Comparison of ENCODE assay signal across 22 cellular contexts in the genomic region with DNA sequence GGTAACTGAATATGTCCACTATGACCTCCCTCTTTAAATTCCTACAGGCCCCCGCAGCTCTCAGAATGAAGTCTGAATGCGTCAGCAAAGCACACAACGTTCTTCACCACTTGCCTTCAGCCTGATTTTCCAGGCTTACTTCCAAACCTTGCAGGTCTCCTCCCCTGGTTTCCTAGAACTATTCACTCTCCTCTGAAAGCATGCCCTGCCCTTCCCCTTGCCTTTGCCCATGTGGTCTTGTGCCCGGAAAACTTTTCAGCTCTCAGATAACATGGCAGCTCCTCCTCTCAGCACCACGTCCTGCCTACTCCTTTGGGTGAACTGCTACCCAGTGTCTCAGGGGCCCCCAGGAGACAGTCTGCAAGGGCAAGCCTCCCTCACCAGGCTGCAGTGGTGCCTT.
DNase-seq lines count a peak whose midpoint lies in the region; ATAC-seq and TF ChIP-seq lines count a peak whose summit lies in the region.
"Had no signal": no experiment of that assay in that cellular context is flagged by ENCODE, and none has a peak within 500 bp of the region (broad histone marks: within the 10 kb centered on the region; RNA-seq: fewer than 3 reads in every experiment).

No MANE protein-coding gene starts in this region.

- H3K27ac ChIP-seq in lung (ENCODE audit: low read depth in 1 of 2, low read length in 1 of 2): no peak overlapping the region
- H3K27ac ChIP-seq in thoracic aorta: peak overlapping the region; percentile 53 to 76
- H3K27ac ChIP-seq in smooth muscle cell (ENCODE audit: low read depth): no peak overlapping the region

- H3K4me1 Mint-ChIP-seq in activated CD4-positive, alpha-beta T cell treated with anti-CD3 and anti-CD28 coated beads, Interleukin-2, amount 10 ng/mL, durations not matched to agents 24 days and 14 days: no peaks in the 10 kb centered on the region
- H3K4me1 Mint-ChIP-seq: CD4-positive, alpha-beta memory T cell; immature natural killer cell; T-cell had no signal

- no peak overlapping the region for H3K4me3 Mint-ChIP-seq in activated CD4-positive, alpha-beta T cell treated with anti-CD3 and anti-CD28 coated beads, Interleukin-2, amount 10 ng/mL, durations not matched to agents 24 days and 14 days
- H3K4me3 Mint-ChIP-seq: CD4-positive, alpha-beta memory T cell; H9; immature natural killer cell; T-cell had no signal

- no peaks in the 10 kb centered on the region for H3F3A ChIP-seq in smooth muscle cell (ENCODE audit: low read depth)

- 50 to 78% methylated on average over 4 to 5 of the region's 5 CpGs for WGBS in lung, 2 donors
- 83% methylated on average over 4 of the region's 5 CpGs for WGBS in smooth muscle cell (ENCODE audit: low lambda C conversion rate)

- peaks cover 2% of the 10 kb centered on the region for H3K36me3 Mint-ChIP-seq in activated CD4-positive, alpha-beta T cell treated with anti-CD3 and anti-CD28 coated beads, Interleukin-2, amount 10 ng/mL, durations not matched to agents 24 days and 14 days (ENCODE audit: low read depth)
- H3K36me3 Mint-ChIP-seq: CD4-positive, alpha-beta memory T cell; T-cell had no signal

- H3K79me2 ChIP-seq in smooth muscle cell (ENCODE audit: low read depth): no peaks in the 10 kb centered on the region

- H3K4me3 ChIP-seq in adipocyte (ENCODE audit: low read length) (peak overlapping the region; percentile 46), lung (no peak overlapping the region), thoracic aorta (no peak overlapping the region), smooth muscle cell (no peak overlapping the region)

- H3K9me3 ChIP-seq in adipocyte (ENCODE audit: control insufficient read depth, low read length) (peaks cover 2% of the 10 kb centered on the region), lung (ENCODE audit: control insufficient read depth in 2 of 2, insufficient read depth in 1 of 2, low read length in 1 of 2) (peaks cover 2 to 4% of the 10 kb centered on the region in 2 donors), thoracic aorta (no peaks in the 10 kb centered on the region), smooth muscle cell (replicated peaks; ENCODE audit: low read depth) (peaks cover 2% of the 10 kb centered on the region)

- peak; percentile 24 for ATAC-seq in lung (ENCODE audit: insufficient read depth, low FRiP score)
- ATAC-seq in thoracic aorta (ENCODE audit: insufficient number of reproducible peaks, low FRiP score, low read depth): peak; percentile 85
- ATAC-seq in GM18502 (IDR thresholded peaks at IDR 0.05; ENCODE audit: poor library complexity, unreplicated experiment): no peak
- ATAC-seq: T-cell had no signal

- no peaks in the 10 kb centered on the region for H4K20me1 ChIP-seq in smooth muscle cell (ENCODE audit: low read depth)

- H3K4me2 ChIP-seq in smooth muscle cell: no peak overlapping the region

- intact Hi-C loops in activated CD4-positive, alpha-beta T cell treated with anti-CD3 and anti-CD28 coated beads, Interleukin-2, amount 10 ng/mL, durations not matched to agents 24 days and 14 days (cut with micrococcal nuclease): no loop called here

- H3K27me3 Mint-ChIP-seq in activated CD4-positive, alpha-beta T cell treated with anti-CD3 and anti-CD28 coated beads, Interleukin-2, amount 10 ng/mL, durations not matched to agents 24 days and 14 days: peaks cover 5% of the 10 kb centered on the region

- H3K27ac Mint-ChIP-seq in activated CD4-positive, alpha-beta T cell treated with anti-CD3 and anti-CD28 coated beads, Interleukin-2, amount 10 ng/mL, durations not matched to agents 24 days and 14 days: no peak overlapping the region
- H3K27ac Mint-ChIP-seq: CD4-positive, alpha-beta memory T cell; H9; immature natural killer cell; T-cell had no signal

- no peaks in the 10 kb centered on the region for H3K36me3 ChIP-seq in adipocyte (ENCODE audit: control insufficient read depth, insufficient read depth, low read length, severe bottlenecking)
- H3K36me3 ChIP-seq in lung (ENCODE audit: control insufficient read depth in 2 of 2, insufficient read depth in 2 of 2, low read length in 2 of 2): no peaks in the 10 kb centered on the region
- no peaks in the 10 kb centered on the region for H3K36me3 ChIP-seq in thoracic aorta
- no peaks in the 10 kb centered on the region for H3K36me3 ChIP-seq in smooth muscle cell (ENCODE audit: low read depth)

- H3K4me1 ChIP-seq in adipocyte (ENCODE audit: control insufficient read depth, insufficient read depth, low read length) (peaks cover 68% of the 10 kb centered on the region), lung (ENCODE audit: control insufficient read depth in 2 of 2, insufficient read depth in 2 of 2, low read length in 2 of 2) (peaks cover 0 to 2% of the 10 kb centered on the region in 2 donors), thoracic aorta (ENCODE audit: control insufficient read depth in 1 of 2, low read depth in 2 of 2) (peaks cover 35 to 62% of the 10 kb centered on the region in 2 donors), smooth muscle cell (ENCODE audit: low read depth) (peaks cover 23% of the 10 kb centered on the region)

- DNase-seq in adipocyte (ENCODE audit: low read depth): no peak
- DNase-seq in fibroblast of peridontal ligament (ENCODE audit: extremely low read depth): peak; percentile 30
- no peak for DNase-seq in lung (ENCODE audit: low spot score)
- peak; percentile 2 for DNase-seq in thoracic aorta (ENCODE audit: low spot score)
- no peak for DNase-seq in NCI-H345 treated with DMSO at 0.1 percent for 48 hours (lab: John Stamatoyannopoulos, UW; ENCODE audit: unreplicated experiment)
- DNase-seq in activated CD4-positive, alpha-beta T cell treated with anti-CD3 and anti-CD28 coated beads, Interleukin-2, amount 10 ng/mL, durations not matched to agents 24 days and 14 days: no peak
- no peak for DNase-seq in smooth muscle cell (lab: John Stamatoyannopoulos, UW; ENCODE audit: unreplicated experiment)
- DNase-seq: activated CD4-positive, alpha-beta T cell treated with anti-CD3 and anti-CD28 coated beads, Interleukin-2, amount 50 U/mL, for 4 hours; activated naive CD4-positive, alpha-beta T cell; CD4-positive, alpha-beta memory T cell; DMS79; H9; immature natural killer cell; KBM-7; mammary epithelial cell; NCI-H1048; NCI-H2081 treated with DMSO at 0.1 percent for 48 hours; SHP77 treated with DMSO at 0.1 percent for 48 hours; stimulated activated CD4-positive, alpha-beta T cell treated with anti-CD3 and anti-CD28 coated beads, Interleukin-15, amount 100 ng/mL, for 24 hours; stimulated activated naive CD4-positive, alpha-beta T cell treated with Interleukin-2 at 50 U/mL for 16 hours; T-cell had no signal

- H2AFZ ChIP-seq in smooth muscle cell (ENCODE audit: low read depth): no peak overlapping the region

- peaks cover 12% of the 10 kb centered on the region for H3K9me3 Mint-ChIP-seq in activated CD4-positive, alpha-beta T cell treated with anti-CD3 and anti-CD28 coated beads, Interleukin-2, amount 10 ng/mL, durations not matched to agents 24 days and 14 days

- no peaks in the 10 kb centered on the region for H3K27me3 ChIP-seq in adipocyte (replicated peaks; ENCODE audit: control insufficient read depth, insufficient read depth, low read length)
- H3K27me3 ChIP-seq in lung (ENCODE audit: control insufficient read depth, insufficient read depth): no peaks in the 10 kb centered on the region
- no peaks in the 10 kb centered on the region for H3K27me3 ChIP-seq in thoracic aorta (replicated peaks; ENCODE audit: insufficient read depth)
- H3K27me3 ChIP-seq in smooth muscle cell (ENCODE audit: low read depth): no peaks in the 10 kb centered on the region

- H3K9ac ChIP-seq in adipocyte (ENCODE audit: low read length) (no peak overlapping the region), smooth muscle cell (ENCODE audit: low read depth) (no peak overlapping the region)

- TF ChIP-seq CTCF in lung (IDR thresholded peaks at IDR 0.05; ENCODE audit: control extremely low read depth, extremely low read depth) (no peak), thoracic aorta (IDR thresholded peaks at IDR 0.05) (no peak), smooth muscle cell (IDR thresholded peaks at IDR 0.05; ENCODE audit: borderline replicate concordance, insufficient read depth, poor library complexity, severe bottlenecking) (no peak)

Comparison
In these comparisons a context has a peak if more than half of its experiments do, and no peak if none do; other contexts are left out.
1. DNase-seq: peak in fibroblast of peridontal ligament (single experiment) and thoracic aorta (single experiment); none in adipocyte (single experiment), lung (single experiment), NCI-H345 treated with DMSO at 0.1 percent for 48 hours (single experiment), activated CD4-positive, alpha-beta T cell treated with anti-CD3 and anti-CD28 coated beads, Interleukin-2, amount 10 ng/mL, durations not matched to agents 24 days and 14 days (single experiment) and smooth muscle cell (single experiment).
2. H3K27ac ChIP-seq: peak in thoracic aorta (2 of 2); none in lung (0 of 2) and smooth muscle cell (single experiment).